Comparison of ENCODE assay signal across 1 cellular context in the genomic region with DNA sequence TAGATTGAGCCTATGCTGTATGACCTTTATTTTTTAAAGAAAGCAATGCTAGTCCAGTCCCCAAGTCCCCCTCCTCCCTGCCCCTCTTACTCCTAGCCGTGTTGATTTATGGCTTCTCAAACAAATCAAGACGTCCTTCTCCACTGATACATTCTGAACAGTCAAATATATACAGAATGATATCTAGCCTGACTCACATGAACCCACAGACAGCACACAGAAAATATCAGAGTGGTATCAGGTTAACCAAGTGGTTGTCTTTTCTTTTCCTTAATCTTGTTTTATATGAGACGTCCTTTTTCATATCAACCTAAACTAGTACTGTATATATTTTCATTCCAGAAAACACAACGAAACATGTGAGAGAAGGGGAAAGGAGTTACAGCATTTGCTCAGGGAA.
TF ChIP-seq lines count a peak whose summit lies in the region.

No MANE protein-coding gene starts in this region.

TF ChIP-seq in SK-N-SH, 30 proteins besides CTCF, POLR2A, EP300 and RAD21 (continued from another document):
- TF ChIP-seq, protein P1, sequence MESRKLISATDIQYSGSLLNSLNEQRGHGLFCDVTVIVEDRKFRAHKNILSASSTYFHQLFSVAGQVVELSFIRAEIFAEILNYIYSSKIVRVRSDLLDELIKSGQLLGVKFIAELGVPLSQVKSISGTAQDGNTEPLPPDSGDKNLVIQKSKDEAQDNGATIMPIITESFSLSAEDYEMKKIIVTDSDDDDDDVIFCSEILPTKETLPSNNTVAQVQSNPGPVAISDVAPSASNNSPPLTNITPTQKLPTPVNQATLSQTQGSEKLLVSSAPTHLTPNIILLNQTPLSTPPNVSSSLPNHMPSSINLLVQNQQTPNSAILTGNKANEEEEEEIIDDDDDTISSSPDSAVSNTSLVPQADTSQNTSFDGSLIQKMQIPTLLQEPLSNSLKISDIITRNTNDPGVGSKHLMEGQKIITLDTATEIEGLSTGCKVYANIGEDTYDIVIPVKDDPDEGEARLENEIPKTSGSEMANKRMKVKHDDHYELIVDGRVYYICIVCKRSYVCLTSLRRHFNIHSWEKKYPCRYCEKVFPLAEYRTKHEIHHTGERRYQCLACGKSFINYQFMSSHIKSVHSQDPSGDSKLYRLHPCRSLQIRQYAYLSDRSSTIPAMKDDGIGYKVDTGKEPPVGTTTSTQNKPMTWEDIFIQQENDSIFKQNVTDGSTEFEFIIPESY (IDR thresholded peaks at IDR 0.05; ENCODE audit: borderline replicate concordance, low read depth) = no peak
